In the genomic region with DNA sequence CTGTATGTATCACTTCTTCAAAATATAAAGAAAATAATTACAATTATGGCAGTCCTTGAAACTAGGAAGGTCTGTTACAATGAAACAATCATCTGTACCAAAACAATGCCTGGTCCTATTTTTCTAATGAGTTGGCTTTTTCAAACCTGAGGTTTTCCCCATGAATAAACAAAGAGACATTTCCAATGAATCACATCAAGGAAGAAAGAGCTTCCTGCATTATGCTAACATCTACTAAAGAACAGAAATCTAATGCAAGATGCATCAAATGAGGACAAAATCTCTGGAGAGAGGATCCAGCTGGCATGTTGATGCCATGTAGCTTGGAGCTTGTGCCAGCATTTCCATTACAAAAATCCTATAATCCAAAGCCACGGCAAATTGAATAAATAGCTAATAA, we compare ENCODE assay signal across 20 cellular contexts. TPM values are rescaled to one million over a fixed set of nuclear protein-coding genes. Genes with fewer than 3 reads are reported as not detected.
DNase-seq lines count a peak whose midpoint lies in the region; ATAC-seq, FAIRE-seq and TF ChIP-seq lines count a peak whose summit lies in the region.
"Had no signal": no experiment of that assay in that cellular context is flagged by ENCODE, and none has a peak within 500 bp of the region (broad histone marks: within the 10 kb centered on the region; RNA-seq: fewer than 3 reads in every experiment).

No MANE protein-coding gene starts in this region.

- H3K4me3 ChIP-seq in neutrophil (ENCODE audit: low read depth in 1 of 2, low read length in 1 of 2): no peak overlapping the region
- H3K4me3 ChIP-seq in CD8-positive, alpha-beta T cell (ENCODE audit: low read depth, low read length): no peak overlapping the region
- H3K4me3 ChIP-seq: mucosa of descending colon, ovary had no signal

- H3K36me3 ChIP-seq in neutrophil: peaks cover 61% of the 10 kb centered on the region
- peaks cover 8% of the 10 kb centered on the region for H3K36me3 ChIP-seq in CD8-positive, alpha-beta T cell (ENCODE audit: insufficient read depth, low read length)
- H3K36me3 ChIP-seq: ovary had no signal

- intact Hi-C loops in CD8-positive, alpha-beta T cell (cut with DNase I, micrococcal nuclease): no loop called here

- H3K36me3 Mint-ChIP-seq in CD8-positive, alpha-beta T cell: peaks cover 74% of the 10 kb centered on the region

- in situ Hi-C loops in G401 (cut with HindIII; ENCODE audit: low sequenced_read_pairs): no loop called here

- no peak overlapping the region for H3K4me3 Mint-ChIP-seq in CD8-positive, alpha-beta T cell
- H3K4me3 Mint-ChIP-seq: CD14-positive monocyte had no signal

- peak overlapping the region; percentile 51 for H3K27ac ChIP-seq in epithelial cell of prostate
- peak overlapping the region; percentile 71 for H3K27ac ChIP-seq in neutrophil
- H3K27ac ChIP-seq in CD8-positive, alpha-beta T cell (ENCODE audit: low read depth, low read length): no peak overlapping the region
- H3K27ac ChIP-seq: KMS-11, ovary had no signal

- H3K27me3 Mint-ChIP-seq in CD8-positive, alpha-beta T cell (ENCODE audit: low read depth): no peaks in the 10 kb centered on the region

- no peak for TF ChIP-seq CTCF in neutrophil (IDR thresholded peaks at IDR 0.05)
- no peak for TF ChIP-seq CTCF in CD8-positive, alpha-beta T cell (IDR thresholded peaks at IDR 0.05)

- H3K4me1 ChIP-seq in neutrophil (ENCODE audit: control insufficient read depth in 1 of 2, insufficient read depth in 1 of 2, low read depth in 1 of 2, low read length in 1 of 2): peaks cover 19 to 24% of the 10 kb centered on the region in 2 experiments
- peaks cover 11% of the 10 kb centered on the region for H3K4me1 ChIP-seq in CD8-positive, alpha-beta T cell (ENCODE audit: insufficient read depth, low read length)

- H3K4me1 Mint-ChIP-seq in CD8-positive, alpha-beta T cell (ENCODE audit: low read depth): peaks cover 73% of the 10 kb centered on the region

- H3K27ac Mint-ChIP-seq in CD8-positive, alpha-beta T cell: no peak overlapping the region

- H3K9me3 ChIP-seq in neutrophil: no peaks in the 10 kb centered on the region
- H3K9me3 ChIP-seq in CD8-positive, alpha-beta T cell (ENCODE audit: low read length): no peaks in the 10 kb centered on the region
- H3K9me3 ChIP-seq: mucosa of descending colon, ovary had no signal

- H3K27me3 ChIP-seq in neutrophil: no peaks in the 10 kb centered on the region
- no peaks in the 10 kb centered on the region for H3K27me3 ChIP-seq in CD8-positive, alpha-beta T cell (ENCODE audit: insufficient read depth, low read length)
- H3K27me3 ChIP-seq: ovary had no signal

- no peak for ATAC-seq in SK-N-SH treated with all-trans-retinoic acid at 6 μM for 48 hours
- no peak for ATAC-seq in HG03457 (IDR thresholded peaks at IDR 0.05; ENCODE audit: unreplicated experiment)
- ATAC-seq in CD8-positive, alpha-beta T cell: no peak
- ATAC-seq: mucosa of descending colon had no signal

- no peak for FAIRE-seq in GM19239 (lab: Jason Lieb, UNC)
- FAIRE-seq: keratinocyte had no signal

- POLR2A ChIA-PET in CD8-positive, alpha-beta T cell (lab: Charles Lee): interaction anchor here (1.8 kb wide), 1 partner anchor 10 kb away, joined by 4 read pairs; no protein-coding TSS in a partner anchor

- CTCF ChIA-PET in CD8-positive, alpha-beta T cell (lab: Charles Lee): interaction anchor here (0.8 to 4.3 kb wide), 4 partner anchors 17 to 58 kb away, joined by 3 to 19 read pairs (median 4); no protein-coding TSS in a partner anchor

- DNase-seq in G401 (ENCODE audit: low spot score) (peak; percentile 60), epithelial cell of prostate (ENCODE audit: low read depth, low spot score) (no peak), GM19239 (ENCODE audit: insufficient read length, low spot score) (no peak), cerebellar nuclear complex (lab: John Stamatoyannopoulos, UW) (no peak)
- no peak for DNase-seq in CD8-positive, alpha-beta T cell
- DNase-seq: activated CD8-positive, alpha-beta memory T cell treated with anti-CD3 and anti-CD28 coated beads for 24 hours; aorta; DMS79 treated with DMSO at 0.1 percent for 48 hours; head of caudate nucleus; mucosa of descending colon; NCI-H1436 treated with DMSO at 0.1 percent for 48 hours; NCI-H446; ovary; stimulated activated CD4-positive, alpha-beta T cell treated with anti-CD3 and anti-CD28 coated beads, Interleukin-12 subunit alpha, Interleukin-12 subunit beta, amount 100 ng/mL, for 4 hours had no signal

- H3K9me3 Mint-ChIP-seq in CD8-positive, alpha-beta T cell: no peaks in the 10 kb centered on the region
- H3K9me3 Mint-ChIP-seq: CD14-positive monocyte had no signal

TF ChIP-seq in SK-N-SH treated with all-trans-retinoic acid at 6 μM for 48 hours, 23 proteins besides CTCF, POLR2A, EP300 and RAD21:
- no peak for TF ChIP-seq ZFP30 (CRISPR knock-in tag; IDR thresholded peaks at IDR 0.05)
- TF ChIP-seq, protein P1, sequence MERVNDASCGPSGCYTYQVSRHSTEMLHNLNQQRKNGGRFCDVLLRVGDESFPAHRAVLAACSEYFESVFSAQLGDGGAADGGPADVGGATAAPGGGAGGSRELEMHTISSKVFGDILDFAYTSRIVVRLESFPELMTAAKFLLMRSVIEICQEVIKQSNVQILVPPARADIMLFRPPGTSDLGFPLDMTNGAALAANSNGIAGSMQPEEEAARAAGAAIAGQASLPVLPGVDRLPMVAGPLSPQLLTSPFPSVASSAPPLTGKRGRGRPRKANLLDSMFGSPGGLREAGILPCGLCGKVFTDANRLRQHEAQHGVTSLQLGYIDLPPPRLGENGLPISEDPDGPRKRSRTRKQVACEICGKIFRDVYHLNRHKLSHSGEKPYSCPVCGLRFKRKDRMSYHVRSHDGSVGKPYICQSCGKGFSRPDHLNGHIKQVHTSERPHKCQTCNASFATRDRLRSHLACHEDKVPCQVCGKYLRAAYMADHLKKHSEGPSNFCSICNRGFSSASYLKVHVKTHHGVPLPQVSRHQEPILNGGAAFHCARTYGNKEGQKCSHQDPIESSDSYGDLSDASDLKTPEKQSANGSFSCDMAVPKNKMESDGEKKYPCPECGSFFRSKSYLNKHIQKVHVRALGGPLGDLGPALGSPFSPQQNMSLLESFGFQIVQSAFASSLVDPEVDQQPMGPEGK (CRISPR knock-in tag; IDR thresholded peaks at IDR 0.05; ENCODE audit: borderline replicate concordance): no peak
- TF ChIP-seq ISL1 (CRISPR knock-in tag; IDR thresholded peaks at IDR 0.05): 0 out of 2 replicates have a peak, but pooled peaks have one; percentile 18
- no peak for TF ChIP-seq TCF4 (CRISPR knock-in tag; IDR thresholded peaks at IDR 0.05; ENCODE audit: borderline replicate concordance)
- TF ChIP-seq, protein P2, sequence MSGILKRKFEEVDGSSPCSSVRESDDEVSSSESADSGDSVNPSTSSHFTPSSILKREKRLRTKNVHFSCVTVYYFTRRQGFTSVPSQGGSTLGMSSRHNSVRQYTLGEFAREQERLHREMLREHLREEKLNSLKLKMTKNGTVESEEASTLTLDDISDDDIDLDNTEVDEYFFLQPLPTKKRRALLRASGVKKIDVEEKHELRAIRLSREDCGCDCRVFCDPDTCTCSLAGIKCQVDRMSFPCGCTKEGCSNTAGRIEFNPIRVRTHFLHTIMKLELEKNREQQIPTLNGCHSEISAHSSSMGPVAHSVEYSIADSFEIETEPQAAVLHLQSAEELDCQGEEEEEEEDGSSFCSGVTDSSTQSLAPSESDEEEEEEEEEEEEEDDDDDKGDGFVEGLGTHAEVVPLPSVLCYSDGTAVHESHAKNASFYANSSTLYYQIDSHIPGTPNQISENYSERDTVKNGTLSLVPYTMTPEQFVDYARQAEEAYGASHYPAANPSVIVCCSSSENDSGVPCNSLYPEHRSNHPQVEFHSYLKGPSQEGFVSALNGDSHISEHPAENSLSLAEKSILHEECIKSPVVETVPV (CRISPR knock-in tag; IDR thresholded peaks at IDR 0.05): no peak

RNA-seq across cellular contexts. Expression of a gene that starts 29.3 kb away (rescaled TPM):
- total RNA-seq in G401 (2014; rRNA removed; shearing (Covaris generic)): 0.37 and 3.6 TPM in 2 replicates
- total RNA-seq in CD8-positive, alpha-beta T cell: 100 to 1,000 TPM; 121 to 132 TPM

Comparison
In these comparisons a context has a peak if more than half of its experiments do, and no peak if none do; other contexts are left out.
1. RNA of a gene that starts 29.3 kb away (total RNA-seq): 121 to 132 TPM in CD8-positive, alpha-beta T cell; 0.37 to 3.6 TPM in G401; every median in the first group is over 10 times any median in the second.